Comparison of ENCODE assay signal across 9 cellular contexts in genomic region chr17:3049705-3050295, GRCh38. TPM values are rescaled to one million over a fixed set of nuclear protein-coding genes. Genes with fewer than 3 reads are reported as not detected.
DNase-seq lines count a peak whose midpoint lies in the region; ATAC-seq and TF ChIP-seq lines count a peak whose summit lies in the region.
"Had no signal": no experiment of that assay in that cellular context is flagged by ENCODE, and none has a peak within 500 bp of the region (broad histone marks: within the 10 kb centered on the region; RNA-seq: fewer than 3 reads in every experiment).

No MANE protein-coding gene starts in this region.

- intact Hi-C loops in right cardiac atrium (cut with DNase I), result loop anchor here in 1 of 4 donors (10.0 kb wide), 1 partner anchor 595 kb away; no protein-coding TSS in a partner anchor

- POLR2A ChIA-PET in activated naive CD8-positive, alpha-beta T cell treated with anti-CD3 and anti-CD28 coated beads, Interleukin-2, amount 10 ng/mL, durations not matched to agents 7 days and 5 days (lab: Charles Lee), result no interaction called here

- H3K27me3 ChIP-seq in cardiac muscle cell (no peaks in the 10 kb centered on the region), right cardiac atrium (ENCODE audit: control insufficient read depth, insufficient read depth) (no peaks in the 10 kb centered on the region)

- no peaks in the 10 kb centered on the region for H3K36me3 Mint-ChIP-seq in activated naive CD8-positive, alpha-beta T cell treated with anti-CD3 and anti-CD28 coated beads, Interleukin-2, amount 10 ng/mL, durations not matched to agents 7 days and 5 days
- H3K36me3 Mint-ChIP-seq in type B pancreatic cell, result no peaks in the 10 kb centered on the region

- H3K27ac Mint-ChIP-seq in activated naive CD8-positive, alpha-beta T cell treated with anti-CD3 and anti-CD28 coated beads, Interleukin-2, amount 10 ng/mL, durations not matched to agents 7 days and 5 days, result no peak overlapping the region
- H3K27ac Mint-ChIP-seq in type B pancreatic cell, result no peak overlapping the region

- H3K36me3 ChIP-seq in cardiac muscle cell, result no peaks in the 10 kb centered on the region

- H3K4me1 ChIP-seq in cardiac muscle cell (ENCODE audit: low read depth) (no peaks in the 10 kb centered on the region), right cardiac atrium (ENCODE audit: control insufficient read depth, insufficient read depth, low read length) (no peaks in the 10 kb centered on the region)

- 89% methylated on average over 8 of the region's 8 CpGs for WGBS in right cardiac atrium

- H3K27me3 Mint-ChIP-seq in activated naive CD8-positive, alpha-beta T cell treated with anti-CD3 and anti-CD28 coated beads, Interleukin-2, amount 10 ng/mL, durations not matched to agents 7 days and 5 days, result peaks cover 10% of the 10 kb centered on the region
- peaks cover 11% of the 10 kb centered on the region for H3K27me3 Mint-ChIP-seq in type B pancreatic cell

- no peaks in the 10 kb centered on the region for H3K9me3 Mint-ChIP-seq in activated naive CD8-positive, alpha-beta T cell treated with anti-CD3 and anti-CD28 coated beads, Interleukin-2, amount 10 ng/mL, durations not matched to agents 7 days and 5 days
- no peaks in the 10 kb centered on the region for H3K9me3 Mint-ChIP-seq in type B pancreatic cell

- H3K4me1 Mint-ChIP-seq in activated naive CD8-positive, alpha-beta T cell treated with anti-CD3 and anti-CD28 coated beads, Interleukin-2, amount 10 ng/mL, durations not matched to agents 7 days and 5 days, result peaks cover 7% of the 10 kb centered on the region
- no peaks in the 10 kb centered on the region for H3K4me1 Mint-ChIP-seq in type B pancreatic cell (ENCODE audit: unreplicated experiment)

- H3K4me3 ChIP-seq in cardiac muscle cell (peak overlapping the region; percentile 49), right cardiac atrium (ENCODE audit: low read length) (no peak overlapping the region)

- no peak for ATAC-seq in right cardiac atrium
- no peak for ATAC-seq in activated naive CD8-positive, alpha-beta T cell treated with anti-CD3 and anti-CD28 coated beads, Interleukin-2, amount 10 ng/mL, durations not matched to agents 7 days and 5 days (ENCODE audit: low read depth)
- ATAC-seq in left lobe of liver, result no peak
- no peak for ATAC-seq in GM21825 (IDR thresholded peaks at IDR 0.05; ENCODE audit: unreplicated experiment)
- no peak for ATAC-seq in GM18520 (IDR thresholded peaks at IDR 0.05; ENCODE audit: unreplicated experiment)

- H3K27ac ChIP-seq in cardiac muscle cell, result no peak overlapping the region
- no peak overlapping the region for H3K27ac ChIP-seq in right cardiac atrium (ENCODE audit: low read length)

- DNase-seq in cardiac muscle cell (ENCODE audit: low read depth in 1 of 2, low spot score in 1 of 2) (no peak), right cardiac atrium (no peak), left lobe of liver (ENCODE audit: low spot score) (peak; percentile 33), type B pancreatic cell (ENCODE audit: extremely low spot score, unreplicated experiment) (no peak), ureter (ENCODE audit: low spot score) (no peak)
- DNase-seq in activated naive CD8-positive, alpha-beta T cell treated with anti-CD3 and anti-CD28 coated beads, Interleukin-2, amount 10 ng/mL, durations not matched to agents 7 days and 5 days, result no peak
- DNase-seq: SIG-M5 had no signal

- H3K9me3 ChIP-seq in cardiac muscle cell (ENCODE audit: low read depth) (no peaks in the 10 kb centered on the region), right cardiac atrium (ENCODE audit: control insufficient read depth, low read length) (no peaks in the 10 kb centered on the region)

- no peak for TF ChIP-seq CTCF in cardiac muscle cell (IDR thresholded peaks at IDR 0.05; ENCODE audit: low read depth, low read length)
- no peak for TF ChIP-seq CTCF in type B pancreatic cell (conservative IDR thresholded peaks at IDR 0.05)

- peak overlapping the region; percentile 92 for H3K4me3 Mint-ChIP-seq in activated naive CD8-positive, alpha-beta T cell treated with anti-CD3 and anti-CD28 coated beads, Interleukin-2, amount 10 ng/mL, durations not matched to agents 7 days and 5 days
- peak overlapping the region; percentile 93 for H3K4me3 Mint-ChIP-seq in type B pancreatic cell

RNA-seq across cellular contexts. Expression of gene OR1D5, which starts 13.6 kb away (rescaled TPM):
- total RNA-seq in cardiac muscle cell (not detected in 2 replicates), right cardiac atrium (not detected), left lobe of liver (not detected), type B pancreatic cell (ENCODE audit: low replicate concordance) (not detected in 2 replicates), ureter (not detected)
- polyA plus RNA-seq in cardiac muscle cell (not detected in 2 replicates), right cardiac atrium (not detected)
- total RNA-seq in activated naive CD8-positive, alpha-beta T cell treated with anti-CD3 and anti-CD28 coated beads, Interleukin-2, amount 10 ng/mL, durations not matched to agents 7 days and 5 days, result not detected

RNA-seq across cellular contexts. Expression of gene OR1D2, which starts 54.4 kb away (rescaled TPM):
- total RNA-seq in cardiac muscle cell (not detected in 2 replicates), right cardiac atrium (not detected), left lobe of liver (not detected), type B pancreatic cell (ENCODE audit: low replicate concordance) (not detected in 2 replicates), ureter (not detected)
- polyA plus RNA-seq in cardiac muscle cell (not detected in 2 replicates), right cardiac atrium (not detected)
- total RNA-seq in activated naive CD8-positive, alpha-beta T cell treated with anti-CD3 and anti-CD28 coated beads, Interleukin-2, amount 10 ng/mL, durations not matched to agents 7 days and 5 days, result not detected
